ENCODE assay signal across 14 cellular contexts in the genomic region with DNA sequence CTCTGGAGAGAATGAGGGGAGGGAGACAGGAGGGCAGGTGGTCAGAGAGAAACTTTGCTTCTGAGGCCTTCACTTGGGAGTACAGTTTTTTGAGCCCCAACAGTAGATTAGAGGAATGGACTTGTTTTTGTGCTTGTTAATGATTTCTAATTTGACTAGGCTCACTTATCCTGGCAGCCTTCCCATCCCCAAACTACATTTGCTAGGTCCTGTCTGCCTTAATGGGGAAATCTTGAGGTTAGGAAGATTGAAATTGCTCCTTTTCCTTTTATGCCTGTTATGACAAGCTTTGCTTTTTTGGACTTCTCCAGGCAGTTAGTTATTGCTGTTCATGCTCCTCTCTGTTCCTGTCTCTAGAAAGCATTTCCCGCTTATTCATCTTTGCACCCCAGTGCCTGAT. TPM values are rescaled to one million over a fixed set of nuclear protein-coding genes. Genes with fewer than 3 reads are reported as not detected.
DNase-seq lines count a peak whose midpoint lies in the region; ATAC-seq and TF ChIP-seq lines count a peak whose summit lies in the region.
"Had no signal": no experiment of that assay in that cellular context is flagged by ENCODE, and none has a peak within 500 bp of the region (broad histone marks: within the 10 kb centered on the region; RNA-seq: fewer than 3 reads in every experiment).

No MANE protein-coding gene starts in this region.

- POLR2A ChIA-PET in activated CD4-positive, alpha-beta T cell treated with anti-CD3 and anti-CD28 coated beads for 36 hours (lab: Charles Lee) = no interaction called here

- H3K4me3 Mint-ChIP-seq in activated CD4-positive, alpha-beta T cell treated with anti-CD3 and anti-CD28 coated beads for 36 hours = no peak overlapping the region
- H3K4me3 Mint-ChIP-seq: activated T-cell treated with anti-CD3 and anti-CD28 coated beads, Interleukin-2, amount 50 U/mL, for 24 hours; CD4-positive, alpha-beta T cell had no signal

- H3K4me1 Mint-ChIP-seq in activated CD4-positive, alpha-beta T cell treated with anti-CD3 and anti-CD28 coated beads for 36 hours = peaks cover 10% of the 10 kb centered on the region

- no peaks in the 10 kb centered on the region for H3K27me3 ChIP-seq in foreskin keratinocyte
- H3K27me3 ChIP-seq: SJSA1 had no signal

- TF ChIP-seq CTCF in foreskin keratinocyte (conservative IDR thresholded peaks at IDR 0.05) = no peak

- no peaks in the 10 kb centered on the region for H3K36me3 ChIP-seq in ES-I3 (ENCODE audit: insufficient read depth, low read length)
- H3K36me3 ChIP-seq: SJSA1 had no signal

- H3K9me3 Mint-ChIP-seq in activated CD4-positive, alpha-beta T cell treated with anti-CD3 and anti-CD28 coated beads for 36 hours (ENCODE audit: low read depth) = no peaks in the 10 kb centered on the region
- H3K9me3 Mint-ChIP-seq: activated T-cell treated with anti-CD3 and anti-CD28 coated beads, Interleukin-2, amount 50 U/mL, for 24 hours; CD4-positive, alpha-beta T cell had no signal

- no peak overlapping the region for H3K27ac Mint-ChIP-seq in activated CD4-positive, alpha-beta T cell treated with anti-CD3 and anti-CD28 coated beads for 36 hours
- H3K27ac Mint-ChIP-seq: activated T-cell treated with anti-CD3 and anti-CD28 coated beads, Interleukin-2, amount 50 U/mL, for 24 hours; CD4-positive, alpha-beta T cell had no signal

- no peaks in the 10 kb centered on the region for H3K27me3 Mint-ChIP-seq in activated CD4-positive, alpha-beta T cell treated with anti-CD3 and anti-CD28 coated beads for 36 hours
- H3K27me3 Mint-ChIP-seq: activated T-cell treated with anti-CD3 and anti-CD28 coated beads, Interleukin-2, amount 50 U/mL, for 24 hours; CD4-positive, alpha-beta T cell had no signal

- no peaks in the 10 kb centered on the region for H3K9me3 ChIP-seq in ES-I3 (ENCODE audit: control insufficient read depth, insufficient read depth, low read length)
- H3K9me3 ChIP-seq: SJSA1 had no signal

- H3K27ac ChIP-seq in foreskin keratinocyte = peak overlapping the region; percentile 18
- H3K27ac ChIP-seq: SJSA1 had no signal

- peak; percentile 3 for DNase-seq in SK-N-DZ (ENCODE audit: low spot score)
- peak in 1 of 2 donors; percentile 39 for DNase-seq in foreskin keratinocyte
- peak; percentile 96 for DNase-seq in renal cortical epithelial cell (ENCODE audit: low read depth)
- DNase-seq in NCI-H226 = no peak
- no peak for DNase-seq in activated CD4-positive, alpha-beta T cell treated with anti-CD3 and anti-CD28 coated beads for 36 hours
- no peak for DNase-seq in CD1c-positive myeloid dendritic cell (ENCODE audit: extremely low spot score)
- DNase-seq: activated T-cell treated with anti-CD3 and anti-CD28 coated beads, Interleukin-2, amount 50 U/mL, for 24 hours; CD4-positive, alpha-beta T cell; hypothalamus; NCI-H524 had no signal

- peak overlapping the region; percentile 31; the same call in 1 of the 2 replicates for H3K9ac ChIP-seq in ES-I3 (ENCODE audit: low read depth, low read length)

- H3K36me3 Mint-ChIP-seq in activated CD4-positive, alpha-beta T cell treated with anti-CD3 and anti-CD28 coated beads for 36 hours (ENCODE audit: low read depth) = peaks cover 3% of the 10 kb centered on the region

- CTCF ChIA-PET in activated CD4-positive, alpha-beta T cell treated with anti-CD3 and anti-CD28 coated beads for 36 hours (lab: Charles Lee) = interaction anchor here (1.3 kb wide), 1 partner anchor 12 kb away, joined by 3 read pairs; no protein-coding TSS in a partner anchor

- H3K4me1 ChIP-seq in ES-I3 (ENCODE audit: insufficient read depth, low read length) (peaks cover 33% of the 10 kb centered on the region), foreskin keratinocyte (peaks cover 30% of the 10 kb centered on the region)
- H3K4me1 ChIP-seq: SJSA1 had no signal

- ATAC-seq in foreskin keratinocyte (peak; percentile 45), GM21390 (IDR thresholded peaks at IDR 0.05; ENCODE audit: unreplicated experiment) (no peak)
- ATAC-seq in activated CD4-positive, alpha-beta T cell treated with anti-CD3 and anti-CD28 coated beads for 36 hours = no peak
- ATAC-seq: activated CD4-positive, CD25-positive, alpha-beta regulatory T cell treated with anti-CD3 and anti-CD28 coated beads, Interleukin-2, amount 50 U/mL, for 24 hours had no signal

- intact Hi-C loops in activated CD4-positive, alpha-beta T cell treated with anti-CD3 and anti-CD28 coated beads for 36 hours (cut with DNase I, micrococcal nuclease) = no loop called here

RNA-seq across cellular contexts. Expression of a gene that starts 37.7 kb away (rescaled TPM):
- polyA plus RNA-seq in SK-N-DZ (2014; cell fraction: cytosol; rRNA removed) = 37.8 and 38.1 TPM in 2 replicates
- polyA plus RNA-seq in SK-N-DZ (2014; cell fraction: nucleus; rRNA removed) = 30.2 and 37.7 TPM in 2 replicates
- total RNA-seq in foreskin keratinocyte (20.8 and 22.5 TPM in 2 replicates), renal cortical epithelial cell (74.3 and 261 TPM in 2 replicates)
- 5.2 and 6.9 TPM in 2 replicates for polyA plus RNA-seq in foreskin keratinocyte
- 10 to 100 TPM; 18.4 to 21.8 TPM for total RNA-seq in activated CD4-positive, alpha-beta T cell treated with anti-CD3 and anti-CD28 coated beads for 36 hours

Comparison
In these comparisons a context has a peak if more than half of its experiments do, and no peak if none do; other contexts are left out.
1. DNase-seq: peak in SK-N-DZ (single experiment) and renal cortical epithelial cell (single experiment); none in NCI-H226 (single experiment), activated CD4-positive, alpha-beta T cell treated with anti-CD3 and anti-CD28 coated beads for 36 hours (single experiment) and CD1c-positive myeloid dendritic cell (single experiment).